In genomic region chr1:233364695-233365539, GRCh38 we compare ENCODE assay signal across 8 cellular contexts. TPM values are rescaled to one million over a fixed set of nuclear protein-coding genes. Genes with fewer than 3 reads are reported as not detected.
DNase-seq lines count a peak whose midpoint lies in the region; ATAC-seq and TF ChIP-seq lines count a peak whose summit lies in the region.

No MANE protein-coding gene starts in this region.

- H3K4me1 ChIP-seq in heart left ventricle: no peaks in the 10 kb centered on the region
- no peaks in the 10 kb centered on the region for H3K4me1 ChIP-seq in right cardiac atrium (ENCODE audit: control insufficient read depth, insufficient read depth, low read length)
- H3K4me1 ChIP-seq in Panc1 (ENCODE audit: control insufficient read depth, insufficient read depth, low read length): no peaks in the 10 kb centered on the region
- H3K4me1 ChIP-seq in foreskin keratinocyte: no peaks in the 10 kb centered on the region
- peaks cover 0 to 18% (median 2%) of the 10 kb centered on the region in 4 donors for H3K4me1 ChIP-seq in upper lobe of left lung

- in situ Hi-C loops in Panc1 (cut with HindIII; ENCODE audit: low pct_unique_long_range_greater_than_20kb, low sequenced_read_pairs): no loop called here

- DNase-seq in heart left ventricle: no peak
- no peak for DNase-seq in right cardiac atrium
- peak; percentile 5 for DNase-seq in Panc1 (ENCODE audit: low read depth, low spot score)
- DNase-seq in foreskin keratinocyte: peak in 1 of 2 donors; percentile 7
- DNase-seq in upper lobe of left lung: no peak
- DNase-seq in activated naive CD8-positive, alpha-beta T cell treated with anti-CD3 and anti-CD28 coated beads for 36 hours: no peak
- DNase-seq in NK-92 treated with Interleukin-12 subunit alpha and Interleukin-12 subunit beta, amount 100 ng/mL, for 24 hours (lab: John Stamatoyannopoulos, UW): no peak

- no peak overlapping the region for H3K4me3 ChIP-seq in heart left ventricle
- H3K4me3 ChIP-seq in right cardiac atrium (ENCODE audit: low read length): no peak overlapping the region
- no peak overlapping the region for H3K4me3 ChIP-seq in Panc1 (ENCODE audit: low read depth in 2 of 2, low read length in 2 of 2)
- no peak overlapping the region for H3K4me3 ChIP-seq in upper lobe of left lung

- H3K9me3 ChIP-seq in heart left ventricle (no peaks in the 10 kb centered on the region), right cardiac atrium (ENCODE audit: control insufficient read depth, low read length) (no peaks in the 10 kb centered on the region), Panc1 (ENCODE audit: control insufficient read depth, insufficient read depth, low read depth, low read length) (no peaks in the 10 kb centered on the region), upper lobe of left lung (no peaks in the 10 kb centered on the region)

- WGBS in heart left ventricle, 4 donors: 68 to 76% (median 72%) methylated on average over 5 of the region's 5 CpGs
- WGBS in right cardiac atrium: 70% methylated on average over 5 of the region's 5 CpGs
- 75 to 82% methylated on average over 5 of the region's 5 CpGs for WGBS in upper lobe of left lung, 2 donors

- intact Hi-C loops in heart left ventricle (cut with DNase I) (no loop called here), right cardiac atrium (cut with DNase I) (no loop called here), Panc1 (cut with micrococcal nuclease; ENCODE audit: unreplicated experiment) (no loop called here)

- no peaks in the 10 kb centered on the region for H3K36me3 Mint-ChIP-seq in activated naive CD8-positive, alpha-beta T cell treated with anti-CD3 and anti-CD28 coated beads for 36 hours

- H3K36me3 ChIP-seq in heart left ventricle (no peaks in the 10 kb centered on the region), Panc1 (ENCODE audit: control insufficient read depth, insufficient read depth, low read length) (no peaks in the 10 kb centered on the region), upper lobe of left lung (no peaks in the 10 kb centered on the region)

- BruUV-seq in Panc1 (replicated peaks; lab: Mats Ljungman, UMichigan): no TSS peak

- H3K4me3 Mint-ChIP-seq in activated naive CD8-positive, alpha-beta T cell treated with anti-CD3 and anti-CD28 coated beads for 36 hours: no peak overlapping the region

- no peak overlapping the region for H3K27ac Mint-ChIP-seq in activated naive CD8-positive, alpha-beta T cell treated with anti-CD3 and anti-CD28 coated beads for 36 hours

- H3K4me1 Mint-ChIP-seq in activated naive CD8-positive, alpha-beta T cell treated with anti-CD3 and anti-CD28 coated beads for 36 hours: no peaks in the 10 kb centered on the region

- H3K27ac ChIP-seq in heart left ventricle (no peak overlapping the region), right cardiac atrium (ENCODE audit: low read length) (no peak overlapping the region), Panc1 (ENCODE audit: low read length) (no peak overlapping the region), foreskin keratinocyte (no peak overlapping the region), upper lobe of left lung (no peak overlapping the region)

- no peaks in the 10 kb centered on the region for H3K9me3 Mint-ChIP-seq in activated naive CD8-positive, alpha-beta T cell treated with anti-CD3 and anti-CD28 coated beads for 36 hours

- peaks cover 15% of the 10 kb centered on the region for H3K27me3 Mint-ChIP-seq in activated naive CD8-positive, alpha-beta T cell treated with anti-CD3 and anti-CD28 coated beads for 36 hours

- ATAC-seq in heart left ventricle: no peak
- ATAC-seq in right cardiac atrium: no peak
- no peak for ATAC-seq in Panc1
- ATAC-seq in foreskin keratinocyte: no peak
- no peak for ATAC-seq in upper lobe of left lung (ENCODE audit: low FRiP score in 2 of 2)
- no peak for ATAC-seq in GM19455 (IDR thresholded peaks at IDR 0.05; ENCODE audit: unreplicated experiment)

- no peak for TF ChIP-seq EP300 in upper lobe of left lung (IDR thresholded peaks at IDR 0.05)

- TF ChIP-seq POLR2A in heart left ventricle (IDR thresholded peaks at IDR 0.05) (no peak), upper lobe of left lung (IDR thresholded peaks at IDR 0.05) (no peak)

- peak; percentile 59 to 76 (median 72) for TF ChIP-seq CTCF in heart left ventricle (IDR thresholded peaks at IDR 0.05)
- peak; percentile 75; the same call in 1 of the 2 replicates for TF ChIP-seq CTCF in Panc1 (IDR thresholded peaks at IDR 0.05)
- peak; percentile 73 for TF ChIP-seq CTCF in foreskin keratinocyte (conservative IDR thresholded peaks at IDR 0.05)
- peak; percentile 34 to 67 (median 52) for TF ChIP-seq CTCF in upper lobe of left lung (IDR thresholded peaks at IDR 0.05)

- CTCF ChIA-PET in Panc1 (lab: Charles Lee): no interaction called here

- POLR2A ChIA-PET in Panc1 (lab: Charles Lee): no interaction called here

- peaks cover 0 to 26% (median 0%) of the 10 kb centered on the region in 9 donors for H3K27me3 ChIP-seq in heart left ventricle
- H3K27me3 ChIP-seq in right cardiac atrium (ENCODE audit: control insufficient read depth, insufficient read depth): no peaks in the 10 kb centered on the region
- H3K27me3 ChIP-seq in Panc1 (ENCODE audit: control insufficient read depth, insufficient read depth, low read length): no peaks in the 10 kb centered on the region
- no peaks in the 10 kb centered on the region for H3K27me3 ChIP-seq in foreskin keratinocyte
- H3K27me3 ChIP-seq in upper lobe of left lung: no peaks in the 10 kb centered on the region

RNA-seq across cellular contexts. Expression of gene MAP3K21, which starts 37.4 kb away (rescaled TPM):
- under 1 TPM; 0.14 to 0.86 (median 0.26) TPM for total RNA-seq in heart left ventricle
- under 1 TPM; 0.14 to 0.23 TPM for polyA plus RNA-seq in heart left ventricle
- under 1 TPM; 0.28 to 0.47 (median 0.40) TPM for total RNA-seq in right cardiac atrium
- 0.25 TPM for polyA plus RNA-seq in right cardiac atrium
- total RNA-seq in Panc1 (2021; ENCODE audit: unreplicated experiment): 3.1 TPM
- 0.82 TPM for polyA plus RNA-seq in Panc1 (2012; ENCODE audit: insufficient read length)
- total RNA-seq in foreskin keratinocyte: 8.3 and 10.2 TPM in 2 replicates
- 2.4 and 3.0 TPM in 2 replicates for polyA plus RNA-seq in foreskin keratinocyte
- 10 to 100 TPM in 4 of 6 donors, 1 to 10 TPM in 2; 6.0 to 22.0 (median 12.9) TPM for total RNA-seq in upper lobe of left lung
- total RNA-seq in activated naive CD8-positive, alpha-beta T cell treated with anti-CD3 and anti-CD28 coated beads for 36 hours: 1 to 10 TPM; 1.6 to 1.9 TPM
